1 cellular context compared by ENCODE assay signal in genomic region chr2:97673915-97674283, GRCh38.
TF ChIP-seq lines count a peak whose summit lies in the region.

No MANE protein-coding gene starts in this region.

TF ChIP-seq in K562, 482 proteins besides CTCF, POLR2A, EP300 and RAD21 (continued from another document and continues in another):
- TF ChIP-seq NR0B1 (IDR thresholded peaks at IDR 0.05; ENCODE audit: partially characterized antibody) (no peak), SREBF1 (IDR thresholded peaks at IDR 0.05; ENCODE audit: borderline replicate concordance, low read depth, low read length) (no peak), NCOA4 (IDR thresholded peaks at IDR 0.05; ENCODE audit: partially characterized antibody) (no peak), ESRRA (IDR thresholded peaks at IDR 0.05; ENCODE audit: borderline replicate concordance, low read depth) (no peak), TRIM25 (IDR thresholded peaks at IDR 0.05; ENCODE audit: borderline replicate concordance) (no peak), JUND (IDR thresholded peaks at IDR 0.05; ENCODE audit: borderline replicate concordance, low read depth, low read length) (no peak), JUND (tag; IDR thresholded peaks at IDR 0.05; ENCODE audit: borderline replicate concordance, low read depth, low read length) (no peak), ZNF175 (CRISPR knock-in tag; IDR thresholded peaks at IDR 0.05; ENCODE audit: low read depth) (no peak), ZNF76 (CRISPR knock-in tag; IDR thresholded peaks at IDR 0.05; ENCODE audit: borderline replicate concordance) (no peak), ZNF79 (CRISPR knock-in tag; IDR thresholded peaks at IDR 0.05; ENCODE audit: low read depth) (no peak), PRPF4 (IDR thresholded peaks at IDR 0.05; ENCODE audit: insufficient read depth, low read depth, low read length, poor library complexity, severe bottlenecking) (no peak), ZNF77 (CRISPR knock-in tag; IDR thresholded peaks at IDR 0.05) (no peak), ZNF766 (CRISPR knock-in tag; conservative IDR thresholded peaks at IDR 0.05) (peak; percentile 89), ZNF449 (CRISPR knock-in tag; IDR thresholded peaks at IDR 0.05) (no peak), ZNF696 (CRISPR knock-in tag; conservative IDR thresholded peaks at IDR 0.05) (no peak), TRIM24 (IDR thresholded peaks at IDR 0.05) (no peak), ZHX1 (conservative IDR thresholded peaks at IDR 0.05; ENCODE audit: low read length) (no peak), MCM2 (IDR thresholded peaks at IDR 0.05; ENCODE audit: low read depth) (no peak), ZNF780A (CRISPR knock-in tag; IDR thresholded peaks at IDR 0.05) (no peak), ADNP (tag; IDR thresholded peaks at IDR 0.05) (no peak), LCOR (CRISPR knock-in tag; IDR thresholded peaks at IDR 0.05) (no peak), ETS1 (conservative IDR thresholded peaks at IDR 0.05; ENCODE audit: control insufficient read depth, low read depth, low read length) (no peak), DNMT1 (IDR thresholded peaks at IDR 0.05) (no peak), RBM39 (optimal IDR thresholded peaks at IDR 0.05; ENCODE audit: low read depth, low read length) (no peak), PKNOX1 (IDR thresholded peaks at IDR 0.05) (peak; percentile 64), MITF (IDR thresholded peaks at IDR 0.05) (peak; percentile 61; the same call in 1 of the 2 replicates), TCF7L2 (IDR thresholded peaks at IDR 0.05; ENCODE audit: low read depth, low read length) (no peak), GATAD2B (IDR thresholded peaks at IDR 0.05; ENCODE audit: borderline replicate concordance) (no peak), SMAD1 (IDR thresholded peaks at IDR 0.05; ENCODE audit: low read depth, low read length, partially characterized antibody) (no peak), STAT5A (IDR thresholded peaks at IDR 0.05; ENCODE audit: borderline replicate concordance, low read length) (no peak), ZC3H11A (IDR thresholded peaks at IDR 0.05; ENCODE audit: low read depth, low read length) (no peak), ZNF41 (CRISPR knock-in tag; conservative IDR thresholded peaks at IDR 0.05) (no peak), SP1 (CRISPR knock-in tag; IDR thresholded peaks at IDR 0.05) (no peak), RCOR1 (IDR thresholded peaks at IDR 0.05; ENCODE audit: borderline replicate concordance in 1 of 2, low read depth in 2 of 2, low read length in 2 of 2) (no peak), MNT (conservative IDR thresholded peaks at IDR 0.05) (0 out of 4 replicates have a peak, but pooled peaks of 1 of the 2 experiments have one; percentile 27), KLF10 (CRISPR knock-in tag; IDR thresholded peaks at IDR 0.05) (no peak), ZNF263 (CRISPR knock-in tag; IDR thresholded peaks at IDR 0.05; ENCODE audit: borderline replicate concordance) (no peak), EHMT2 (IDR thresholded peaks at IDR 0.05) (no peak), SUPT5H (IDR thresholded peaks at IDR 0.05) (no peak), TRIM28 (IDR thresholded peaks at IDR 0.05) (no peak), ZNF785 (CRISPR knock-in tag; IDR thresholded peaks at IDR 0.05) (no peak), TEAD4 (IDR thresholded peaks at IDR 0.05; ENCODE audit: low read length) (peak; percentile 4; the same call in 1 of the 2 replicates), TEAD4 (CRISPR knock-in tag; IDR thresholded peaks at IDR 0.05; ENCODE audit: borderline replicate concordance) (no peak), SOX6 (IDR thresholded peaks at IDR 0.05) (0 out of 2 replicates have a peak, but pooled peaks have one; percentile 36), KLF13 (tag; IDR thresholded peaks at IDR 0.05; ENCODE audit: borderline replicate concordance, low read depth) (no peak), ZNF316 (IDR thresholded peaks at IDR 0.05) (no peak), SNRNP70 (optimal IDR thresholded peaks at IDR 0.05; ENCODE audit: low read depth, low read length) (no peak), PRDM10 (IDR thresholded peaks at IDR 0.05; ENCODE audit: partially characterized antibody) (peak; percentile 11), ZFP91 (CRISPR knock-in tag; IDR thresholded peaks at IDR 0.05) (no peak)
